Comparison of ENCODE assay signal across 20 cellular contexts in the genomic region with DNA sequence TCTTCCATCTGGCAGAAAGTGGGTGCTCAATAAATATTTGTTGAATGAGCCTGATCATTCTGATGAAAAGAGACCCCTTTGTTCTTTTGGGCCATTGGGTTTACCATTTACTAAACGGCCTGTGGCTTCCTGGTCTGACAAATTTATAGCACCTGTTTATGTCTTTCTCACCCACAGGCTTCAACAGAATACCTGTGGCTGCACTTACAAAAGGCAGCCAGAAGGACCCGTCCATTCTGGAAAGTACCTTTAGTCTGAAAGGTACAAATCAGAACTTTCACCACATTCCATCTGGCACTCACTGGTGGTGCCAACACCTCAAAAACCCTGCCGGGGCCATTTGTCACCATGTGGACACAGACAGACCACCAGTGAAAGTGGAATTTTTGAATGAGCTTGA.
DNase-seq lines count a peak whose midpoint lies in the region; ATAC-seq and TF ChIP-seq lines count a peak whose summit lies in the region.
"Had no signal": no experiment of that assay in that cellular context is flagged by ENCODE, and none has a peak within 500 bp of the region (broad histone marks: within the 10 kb centered on the region; RNA-seq: fewer than 3 reads in every experiment).

No MANE protein-coding gene starts in this region.

- DNase-seq in MCF 10A (ENCODE audit: unreplicated experiment) = no peak
- DNase-seq in breast epithelium (ENCODE audit: low spot score in 2 of 2) = no peak
- no peak for DNase-seq in RWPE2 (ENCODE audit: low spot score)
- no peak for DNase-seq in mesenchymal stem cell
- DNase-seq in uterus = no peak
- no peak for DNase-seq in posterior cingulate gyrus
- no peak for DNase-seq in Ammon's horn (ENCODE audit: low spot score)
- DNase-seq in activated T-cell treated with anti-CD3 and anti-CD28 coated beads, Interleukin-2, amount 50 U/mL, for 4 hours = no peak
- DNase-seq: 8988T; CD4-positive, alpha-beta memory T cell; GOT3; KG1; NCI-H1417 treated with DMSO at 0.1 percent for 48 hours; NCI-H2029; NCI-H2171; NCI-H446; NCI-H69; Right ventricle myocardium superior had no signal

- no peaks in the 10 kb centered on the region for H3K79me1 ChIP-seq in mesenchymal stem cell (replicated peaks; ENCODE audit: low read length, poor library complexity, severe bottlenecking)

- H2BK15ac ChIP-seq in mesenchymal stem cell (ENCODE audit: low read depth, poor library complexity, severe bottlenecking) = peak overlapping the region; percentile 16

- no peak overlapping the region for H3K23ac ChIP-seq in mesenchymal stem cell (ENCODE audit: low read length in 2 of 2)

- H3K9ac ChIP-seq in mesenchymal stem cell (ENCODE audit: low read length) = peak overlapping the region; percentile 62
- H3K9ac ChIP-seq: BLaER1 had no signal

- H3K9me3 Mint-ChIP-seq in MCF 10A (ENCODE audit: unreplicated experiment) = no peaks in the 10 kb centered on the region
- H3K9me3 Mint-ChIP-seq in activated T-cell treated with anti-CD3 and anti-CD28 coated beads, Interleukin-2, amount 50 U/mL, for 4 hours = peaks cover 4% of the 10 kb centered on the region

- H3K4me2 ChIP-seq in mesenchymal stem cell (ENCODE audit: low read length, poor library complexity, severe bottlenecking) = no peak overlapping the region
- H3K4me2 ChIP-seq: BLaER1 had no signal

- H3K27me3 ChIP-seq in breast epithelium (no peaks in the 10 kb centered on the region), RWPE2 (ENCODE audit: insufficient read depth, poor library complexity, severe bottlenecking) (no peaks in the 10 kb centered on the region), mesenchymal stem cell (ENCODE audit: control insufficient read depth in 1 of 2, insufficient read depth in 1 of 2, low read length in 2 of 2) (no peaks in the 10 kb centered on the region), uterus (no peaks in the 10 kb centered on the region)
- H3K27me3 ChIP-seq: BLaER1 had no signal

- H3K9me3 ChIP-seq in breast epithelium = no peaks in the 10 kb centered on the region
- no peaks in the 10 kb centered on the region for H3K9me3 ChIP-seq in RWPE2 (ENCODE audit: severe bottlenecking)
- H3K9me3 ChIP-seq in mesenchymal stem cell (ENCODE audit: control insufficient read depth, low read length) = no peaks in the 10 kb centered on the region
- H3K9me3 ChIP-seq in uterus = no peaks in the 10 kb centered on the region
- H3K9me3 ChIP-seq: BLaER1 had no signal

- TF ChIP-seq CTCF in MCF 10A (IDR thresholded peaks at IDR 0.05; ENCODE audit: unreplicated experiment) (no peak), breast epithelium (IDR thresholded peaks at IDR 0.05) (no peak), RWPE2 (IDR thresholded peaks at IDR 0.05; ENCODE audit: poor library complexity, severe bottlenecking) (no peak), uterus (IDR thresholded peaks at IDR 0.05) (no peak)

- peak overlapping the region; percentile 53 for H2AK5ac ChIP-seq in mesenchymal stem cell (ENCODE audit: low read length, severe bottlenecking)

- H3K36me3 ChIP-seq in breast epithelium (no peaks in the 10 kb centered on the region), RWPE2 (ENCODE audit: low read depth) (no peaks in the 10 kb centered on the region), mesenchymal stem cell (ENCODE audit: control insufficient read depth in 1 of 2, insufficient read depth in 2 of 2, low read depth in 1 of 2, low read length in 2 of 2) (no peaks in the 10 kb centered on the region), uterus (no peaks in the 10 kb centered on the region)
- H3K36me3 ChIP-seq: BLaER1 had no signal

- no peak overlapping the region for H3K4me3 Mint-ChIP-seq in MCF 10A (ENCODE audit: unreplicated experiment)
- H3K4me3 Mint-ChIP-seq in activated T-cell treated with anti-CD3 and anti-CD28 coated beads, Interleukin-2, amount 50 U/mL, for 4 hours = no peak overlapping the region
- H3K4me3 Mint-ChIP-seq: CD4-positive, alpha-beta memory T cell had no signal

- BruUV-seq in MCF 10A (replicated peaks; lab: Mats Ljungman, UMichigan) = TSS peak; percentile 48

- intact Hi-C loops in MCF 10A (cut with micrococcal nuclease) = loop anchor here (5.0 to 10.0 kb wide), 2 partner anchors 263 to 690 kb away; a partner anchor contains a TSS
- intact Hi-C loops in breast epithelium (cut with DNase I; ENCODE audit: low total_unique reads) = no loop called here
- intact Hi-C loops in uterus (cut with DNase I; ENCODE audit: low total_unique reads) = no loop called here
- intact Hi-C loops in posterior cingulate gyrus (cut with DNase I) = no loop called here

- H2BK5ac ChIP-seq in mesenchymal stem cell (ENCODE audit: low read depth, low read length, poor library complexity, severe bottlenecking) = no peak overlapping the region

- POLR2A ChIA-PET in MCF 10A (lab: Yijun Ruan, JAX) = interaction anchor here (0.6 to 0.9 kb wide), 3 partner anchors 13 to 340 kb away, joined by 3 to 4 read pairs (median 4); no protein-coding TSS in a partner anchor

- no peaks in the 10 kb centered on the region for H3K36me3 Mint-ChIP-seq in MCF 10A (ENCODE audit: insufficient read depth, unreplicated experiment)
- H3K36me3 Mint-ChIP-seq in activated T-cell treated with anti-CD3 and anti-CD28 coated beads, Interleukin-2, amount 50 U/mL, for 4 hours (ENCODE audit: insufficient read depth) = no peaks in the 10 kb centered on the region
- H3K36me3 Mint-ChIP-seq: CD4-positive, alpha-beta memory T cell had no signal

- H2BK12ac ChIP-seq in mesenchymal stem cell (ENCODE audit: low read length in 2 of 2) = peak overlapping the region in 1 of 2 experiments; percentile 80

- H3K14ac ChIP-seq in mesenchymal stem cell (ENCODE audit: low read length in 2 of 2) = no peak overlapping the region

- H4K91ac ChIP-seq in mesenchymal stem cell (ENCODE audit: low read length) = no peak overlapping the region

- no peak for ATAC-seq in RWPE2 (ENCODE audit: low read depth)
- ATAC-seq in activated T-cell treated with anti-CD3 and anti-CD28 coated beads, Interleukin-2, amount 50 U/mL, for 4 hours = no peak
- ATAC-seq: HepG2 had no signal

- TF ChIP-seq POLR2A in breast epithelium (IDR thresholded peaks at IDR 0.05) = no peak
- no peak for TF ChIP-seq POLR2A in uterus (IDR thresholded peaks at IDR 0.05)

- H2AFZ ChIP-seq in mesenchymal stem cell (ENCODE audit: low read depth, low read length) = no peak overlapping the region

- no peak overlapping the region for H3K4me3 ChIP-seq in breast epithelium
- no peak overlapping the region for H3K4me3 ChIP-seq in RWPE2 (ENCODE audit: severe bottlenecking)
- H3K4me3 ChIP-seq in mesenchymal stem cell (ENCODE audit: insufficient read depth in 1 of 2, low read depth in 1 of 2, low read length in 2 of 2) = no peak overlapping the region
- no peak overlapping the region for H3K4me3 ChIP-seq in uterus
- H3K4me3 ChIP-seq: BLaER1 had no signal

- no peak overlapping the region for H3K18ac ChIP-seq in mesenchymal stem cell (ENCODE audit: low read depth in 1 of 2, low read length in 2 of 2)

- H3K27ac ChIP-seq in breast epithelium (no peak overlapping the region), RWPE2 (ENCODE audit: poor library complexity, severe bottlenecking) (peak overlapping the region; percentile 12), mesenchymal stem cell (ENCODE audit: low read length, poor library complexity, severe bottlenecking) (no peak overlapping the region), uterus (peak overlapping the region; percentile 2 to 78)
- H3K27ac ChIP-seq: BLaER1 had no signal

- CTCF ChIA-PET in MCF 10A (lab: Yijun Ruan, JAX) = no interaction called here

- no peak overlapping the region for H2BK120ac ChIP-seq in mesenchymal stem cell (ENCODE audit: low read depth, low read length)

- 90% methylated on average over 3 of the region's 3 CpGs for WGBS in mesenchymal stem cell

- H3K4ac ChIP-seq in mesenchymal stem cell (ENCODE audit: low read depth in 1 of 2, low read length in 2 of 2) = peak overlapping the region in 1 of 2 experiments; percentile 45

- peaks cover 45% of the 10 kb centered on the region for H3K4me1 Mint-ChIP-seq in MCF 10A (ENCODE audit: insufficient read depth, unreplicated experiment)
- H3K4me1 Mint-ChIP-seq in activated T-cell treated with anti-CD3 and anti-CD28 coated beads, Interleukin-2, amount 50 U/mL, for 4 hours (ENCODE audit: low read depth) = no peaks in the 10 kb centered on the region
- H3K4me1 Mint-ChIP-seq: CD4-positive, alpha-beta memory T cell had no signal

- H3K4me1 ChIP-seq in breast epithelium = no peaks in the 10 kb centered on the region
- peaks cover 34% of the 10 kb centered on the region for H3K4me1 ChIP-seq in RWPE2 (ENCODE audit: insufficient read depth, poor library complexity, severe bottlenecking)
- H3K4me1 ChIP-seq in mesenchymal stem cell (ENCODE audit: control insufficient read depth, insufficient read depth, low read depth, low read length) = peaks cover 6% of the 10 kb centered on the region
- H3K4me1 ChIP-seq in uterus = no peaks in the 10 kb centered on the region
- H3K4me1 ChIP-seq: BLaER1 had no signal

- H3K27ac Mint-ChIP-seq in MCF 10A (ENCODE audit: low read depth, unreplicated experiment) = peak overlapping the region; percentile 78
- H3K27ac Mint-ChIP-seq: CD4-positive, alpha-beta memory T cell had no signal

- H3K27me3 Mint-ChIP-seq in MCF 10A (ENCODE audit: insufficient read depth, unreplicated experiment) = no peaks in the 10 kb centered on the region
- H3K27me3 Mint-ChIP-seq in activated T-cell treated with anti-CD3 and anti-CD28 coated beads, Interleukin-2, amount 50 U/mL, for 4 hours (ENCODE audit: low read depth) = no peaks in the 10 kb centered on the region

- H4K8ac ChIP-seq in mesenchymal stem cell (ENCODE audit: low read length) = no peak overlapping the region

Comparison
In these comparisons a context has a peak if more than half of its experiments do, and no peak if none do; other contexts are left out.
1. H3K27ac ChIP-seq: peak in RWPE2 (single experiment) and uterus (2 of 2); none in breast epithelium (0 of 2) and mesenchymal stem cell (single experiment).